Comparison of ENCODE assay signal across 10 cellular contexts in genomic region chrX:149525903-149526302, GRCh38. TPM values are rescaled to one million over a fixed set of nuclear protein-coding genes. Genes with fewer than 3 reads are reported as not detected.
DNase-seq lines count a peak whose midpoint lies in the region; ATAC-seq, FAIRE-seq and TF ChIP-seq lines count a peak whose summit lies in the region.
"Not testable (repeated sequence)": the region's sequence is repeated elsewhere in the genome, so short reads cannot be mapped to it uniquely, and the experiment has no call there.
"Had no signal": no experiment of that assay in that cellular context is flagged by ENCODE, and none has a peak within 500 bp of the region (broad histone marks: within the 10 kb centered on the region; RNA-seq: fewer than 3 reads in every experiment).

No MANE protein-coding gene starts in this region.

- peak overlapping the region; percentile 87 for H3K27ac Mint-ChIP-seq in T-helper 2 cell treated with Interferon-gamma antibody and Interleukin-4, amounts not matched to agents 5 μg/mL and 100 μg/mL, for 36 hours

- not testable (repeated sequence) for TF ChIP-seq POLR2A in GM12891 (IDR thresholded peaks at IDR 0.05; ENCODE audit: low read depth, low read length); HepG2 (IDR thresholded peaks at IDR 0.05; ENCODE audit: insufficient read depth in 1 of 2, low read depth in 2 of 2, low read length in 2 of 2)

- peak; percentile 96 for FAIRE-seq in GM12891 (lab: Jason Lieb, UNC)
- FAIRE-seq in HepG2 (lab: Jason Lieb, UNC): not testable (repeated sequence)

- H3K27ac ChIP-seq in angular gyrus (ENCODE audit: low read depth, low read length): peak overlapping the region; percentile 66
- not testable (repeated sequence) for H3K27ac ChIP-seq in HepG2 (ENCODE audit: extremely low read length, insufficient read depth, low read length)
- peak overlapping the region; percentile 46 for H3K27ac ChIP-seq in stomach smooth muscle (ENCODE audit: low read length)

- H3K4me1 ChIP-seq in HepG2 (ENCODE audit: insufficient read depth, low read length); stomach smooth muscle (ENCODE audit: control insufficient read depth, insufficient read depth, low read length): not testable (repeated sequence)

- not testable (repeated sequence) for H3K9me3 Mint-ChIP-seq in T-helper 2 cell treated with Interferon-gamma antibody and Interleukin-4, amounts not matched to agents 5 μg/mL and 100 μg/mL, for 36 hours

- intact Hi-C loops in HepG2 (cut with micrococcal nuclease; ENCODE audit: unreplicated experiment): not testable (repeated sequence)

- H2AFZ ChIP-seq in HepG2 (ENCODE audit: low read length): not testable (repeated sequence)

- not testable (repeated sequence) for H3K36me3 ChIP-seq in HepG2 (replicated peaks in 1 of 2; ENCODE audit: control insufficient read depth in 1 of 2, insufficient read depth in 2 of 2, low read length in 2 of 2); stomach smooth muscle (ENCODE audit: control insufficient read depth in 2 of 2, insufficient read depth in 2 of 2, low read length in 2 of 2)

- H4K20me1 ChIP-seq in HepG2 (ENCODE audit: insufficient read depth, low read length): not testable (repeated sequence)

- TF ChIP-seq RAD21 in HepG2 (CRISPR knock-in tag; IDR thresholded peaks at IDR 0.05): not testable (repeated sequence)

- not testable (repeated sequence) for H3K27me3 Mint-ChIP-seq in T-helper 2 cell treated with Interferon-gamma antibody and Interleukin-4, amounts not matched to agents 5 μg/mL and 100 μg/mL, for 36 hours (ENCODE audit: low read depth)

- TF ChIP-seq CTCF in HepG2 (CRISPR knock-in tag; IDR thresholded peaks at IDR 0.05): not testable (repeated sequence)

- H3K36me3 Mint-ChIP-seq in T-helper 2 cell treated with Interferon-gamma antibody and Interleukin-4, amounts not matched to agents 5 μg/mL and 100 μg/mL, for 36 hours (ENCODE audit: low read depth): peaks cover 12% of the 10 kb centered on the region

- H3K4me3 ChIP-seq in HepG2 (replicated peaks in 1 of 3; ENCODE audit: insufficient read depth in 1 of 3, low read depth in 2 of 3, low read length in 3 of 3); stomach smooth muscle (ENCODE audit: low read length in 2 of 2): not testable (repeated sequence)

- not testable (repeated sequence) for TF ChIP-seq EP300 in HepG2 (IDR thresholded peaks at IDR 0.05; ENCODE audit: low read depth in 2 of 2, low read length in 2 of 2); HepG2 (CRISPR knock-in tag; IDR thresholded peaks at IDR 0.05; ENCODE audit: borderline replicate concordance)

- not testable (repeated sequence) for H3K9me3 ChIP-seq in HepG2 (ENCODE audit: low read length); stomach smooth muscle (ENCODE audit: control insufficient read depth in 2 of 2, low read length in 2 of 2)

- not testable (repeated sequence) for H3K79me2 ChIP-seq in HepG2 (ENCODE audit: insufficient read depth, low read length)

- not testable (repeated sequence) for H3K9ac ChIP-seq in HepG2 (ENCODE audit: insufficient read depth, low read depth, low read length); stomach smooth muscle (ENCODE audit: low read length in 2 of 2)

- peak; percentile 51 for ATAC-seq in GM21390 (IDR thresholded peaks at IDR 0.05; ENCODE audit: unreplicated experiment)
- ATAC-seq in HG02970 (IDR thresholded peaks at IDR 0.05; ENCODE audit: low FRiP score, unreplicated experiment): peak; percentile 42
- ATAC-seq in HepG2: peak; percentile 25

- peak overlapping the region; percentile 50 for H3K4me3 Mint-ChIP-seq in T-helper 2 cell treated with Interferon-gamma antibody and Interleukin-4, amounts not matched to agents 5 μg/mL and 100 μg/mL, for 36 hours

- BruUV-seq in HepG2 (replicated peaks; lab: Mats Ljungman, UMichigan): not testable (repeated sequence)

- POLR2A ChIA-PET in HepG2 (lab: Yijun Ruan, JAX): interaction anchor here (1.8 kb wide), 1 partner anchor 15 kb away, joined by 3 read pairs; the partner anchor contains the start of gene EOLA1

- in situ Hi-C loops in HepG2 (cut with HindIII; ENCODE audit: extremely low pct_ligation_motif_present, low pct_unique_long_range_greater_than_20kb): not testable (repeated sequence)

- CTCF ChIA-PET in HepG2 (lab: Yijun Ruan, JAX; ENCODE audit: low intra/inter-chr PET ratio, low total read pairs): not testable (repeated sequence)

- H3K4me2 ChIP-seq in HepG2 (ENCODE audit: low read depth, low read length): not testable (repeated sequence)

- WGBS in HepG2 (ENCODE audit: low lambda C conversion rate): no CpG with 5 or more reads among the region's 5 CpGs

- not testable (repeated sequence) for H3K27me3 ChIP-seq in HepG2 (ENCODE audit: control insufficient read depth in 1 of 2, insufficient read depth in 2 of 2, low read length in 2 of 2); stomach smooth muscle (ENCODE audit: control insufficient read depth in 1 of 2, insufficient read depth in 2 of 2, low read length in 2 of 2)

- peaks cover 22% of the 10 kb centered on the region for H3K4me1 Mint-ChIP-seq in T-helper 2 cell treated with Interferon-gamma antibody and Interleukin-4, amounts not matched to agents 5 μg/mL and 100 μg/mL, for 36 hours (ENCODE audit: low read depth)

- DNase-seq in GM12891 (ENCODE audit: insufficient read length, low spot score); HepG2 (ENCODE audit: low spot score): not testable (repeated sequence)
- peak; percentile 22 for DNase-seq in HT-29 (ENCODE audit: low spot score)
- peak; percentile 10 for DNase-seq in T-helper 2 cell treated with Interferon-gamma antibody and Interleukin-4, amounts not matched to agents 5 μg/mL and 100 μg/mL, for 36 hours (ENCODE audit: low spot score)

RNA-seq across cellular contexts. Expression of gene EOLA1, which starts 14.9 kb away (rescaled TPM):
- 24.4 TPM for polyA plus RNA-seq in GM12891 (2012; ENCODE audit: low read depth, missing spikeins)
- total RNA-seq in HT-29 (2014; rRNA removed; shearing (Covaris generic)): 24.7 and 28.1 TPM in 2 replicates
- total RNA-seq in HepG2 (2016; rRNA removed; fragmentation: Illumina TruSeq; extraction: Trizol): 8.9 and 9.6 TPM in 2 replicates
- total RNA-seq in HepG2 (2016; cell fraction: cytosol; rRNA removed; fragmentation: Illumina TruSeq; extraction: Trizol; ENCODE audit: low read depth): 3.6 and 5.2 TPM in 2 replicates
- total RNA-seq in HepG2 (2016; cell fraction: insoluble cytoplasmic fraction; rRNA removed; fragmentation: Illumina TruSeq; extraction: Trizol): 8.9 and 10.7 TPM in 2 replicates
- total RNA-seq in HepG2 (2016; cell fraction: membrane; rRNA removed; fragmentation: Illumina TruSeq; extraction: Trizol): 5.9 and 7.1 TPM in 2 replicates
- total RNA-seq in HepG2 (2016; cell fraction: nucleus; rRNA removed; fragmentation: Illumina TruSeq; extraction: Trizol): 4.8 and 7.2 TPM in 2 replicates
- 6.5 and 7.8 TPM in 2 replicates for polyA plus RNA-seq in HepG2 (2011; rRNA removed)
- 6.9 and 7.2 TPM in 2 replicates for polyA plus RNA-seq in HepG2 (2011; cell fraction: cytosol; rRNA removed)
- polyA plus RNA-seq in HepG2 (2011; cell fraction: nucleus; rRNA removed): 8.6 and 9.2 TPM in 2 replicates
- 7.2 and 9.2 TPM in 2 replicates for polyA plus RNA-seq in HepG2 (2012)
- 3.2 and 3.3 TPM in 2 replicates for polyA plus RNA-seq in HepG2 (2016; cell fraction: cytosol; fragmentation: Illumina TruSeq; extraction: Trizol; ENCODE audit: low read depth)
- polyA plus RNA-seq in HepG2 (2016; cell fraction: insoluble cytoplasmic fraction; fragmentation: Illumina TruSeq; extraction: Trizol; ENCODE audit: low read depth): 10.4 and 11.2 TPM in 2 replicates
- 4.5 and 5.7 TPM in 2 replicates for polyA plus RNA-seq in HepG2 (2016; cell fraction: membrane; fragmentation: Illumina TruSeq; extraction: Trizol; ENCODE audit: low read depth)
- polyA plus RNA-seq in HepG2 (2016; cell fraction: nucleus; fragmentation: Illumina TruSeq; extraction: Trizol; ENCODE audit: insufficient read depth, low read depth): 9.0 and 9.1 TPM in 2 replicates
- polyA minus RNA-seq in HepG2 (2011; rRNA and poly(A)+ RNA removed; ENCODE audit: low replicate concordance): 8.5 and 13.4 TPM in 2 replicates
- polyA minus RNA-seq in HepG2 (2011; cell fraction: cytosol; rRNA and poly(A)+ RNA removed): 3.7 and 4.0 TPM in 2 replicates
- polyA minus RNA-seq in HepG2 (2011; cell fraction: nucleus; rRNA and poly(A)+ RNA removed): 6.4 and 8.7 TPM in 2 replicates

RNA-seq across cellular contexts. Expression of gene IDS, which starts 20.8 kb away (rescaled TPM):
- 28.3 TPM for polyA plus RNA-seq in GM12891 (2012; ENCODE audit: low read depth, missing spikeins)
- 51.1 and 53.2 TPM in 2 replicates for total RNA-seq in HT-29 (2014; rRNA removed; shearing (Covaris generic))
- 2.2 and 3.4 TPM in 2 replicates for total RNA-seq in HepG2 (2016; rRNA removed; fragmentation: Illumina TruSeq; extraction: Trizol)
- total RNA-seq in HepG2 (2016; cell fraction: cytosol; rRNA removed; fragmentation: Illumina TruSeq; extraction: Trizol; ENCODE audit: low read depth): 5.6 and 5.8 TPM in 2 replicates
- 2.3 and 2.7 TPM in 2 replicates for total RNA-seq in HepG2 (2016; cell fraction: insoluble cytoplasmic fraction; rRNA removed; fragmentation: Illumina TruSeq; extraction: Trizol)
- 9.5 and 10.0 TPM in 2 replicates for total RNA-seq in HepG2 (2016; cell fraction: membrane; rRNA removed; fragmentation: Illumina TruSeq; extraction: Trizol)
- total RNA-seq in HepG2 (2016; cell fraction: nucleus; rRNA removed; fragmentation: Illumina TruSeq; extraction: Trizol): 2.6 TPM in 2 replicates
- 11.9 and 13.6 TPM in 2 replicates for polyA plus RNA-seq in HepG2 (2011; rRNA removed)
- polyA plus RNA-seq in HepG2 (2011; cell fraction: cytosol; rRNA removed): 8.0 and 12.1 TPM in 2 replicates
- 8.6 and 12.4 TPM in 2 replicates for polyA plus RNA-seq in HepG2 (2011; cell fraction: nucleus; rRNA removed)
- 6.3 and 8.7 TPM in 2 replicates for polyA plus RNA-seq in HepG2 (2012)
- polyA plus RNA-seq in HepG2 (2016; cell fraction: cytosol; fragmentation: Illumina TruSeq; extraction: Trizol; ENCODE audit: low read depth): 9.2 and 10.7 TPM in 2 replicates
- 3.4 and 3.8 TPM in 2 replicates for polyA plus RNA-seq in HepG2 (2016; cell fraction: insoluble cytoplasmic fraction; fragmentation: Illumina TruSeq; extraction: Trizol; ENCODE audit: low read depth)
- 11.7 and 11.9 TPM in 2 replicates for polyA plus RNA-seq in HepG2 (2016; cell fraction: membrane; fragmentation: Illumina TruSeq; extraction: Trizol; ENCODE audit: low read depth)
- 2.3 and 2.6 TPM in 2 replicates for polyA plus RNA-seq in HepG2 (2016; cell fraction: nucleus; fragmentation: Illumina TruSeq; extraction: Trizol; ENCODE audit: insufficient read depth, low read depth)
- 14.2 and 23.0 TPM in 2 replicates for polyA minus RNA-seq in HepG2 (2011; rRNA and poly(A)+ RNA removed; ENCODE audit: low replicate concordance)
- polyA minus RNA-seq in HepG2 (2011; cell fraction: cytosol; rRNA and poly(A)+ RNA removed): 6.9 and 10.3 TPM in 2 replicates
- polyA minus RNA-seq in HepG2 (2011; cell fraction: nucleus; rRNA and poly(A)+ RNA removed): 6.2 and 9.2 TPM in 2 replicates

RNA-seq across cellular contexts. Expression of gene HSFX3, which starts 23.8 kb away (rescaled TPM):
- polyA plus RNA-seq in GM12891 (2012; ENCODE audit: low read depth, missing spikeins): not detected
- total RNA-seq in HT-29 (2014; rRNA removed; shearing (Covaris generic)): not detected in 2 replicates
- not detected in 2 replicates for total RNA-seq in HepG2 (2016; rRNA removed; fragmentation: Illumina TruSeq; extraction: Trizol)
- total RNA-seq in HepG2 (2016; cell fraction: cytosol; rRNA removed; fragmentation: Illumina TruSeq; extraction: Trizol; ENCODE audit: low read depth): not detected in 2 replicates
- total RNA-seq in HepG2 (2016; cell fraction: insoluble cytoplasmic fraction; rRNA removed; fragmentation: Illumina TruSeq; extraction: Trizol): not detected in 2 replicates
- total RNA-seq in HepG2 (2016; cell fraction: membrane; rRNA removed; fragmentation: Illumina TruSeq; extraction: Trizol): not detected in 2 replicates
- total RNA-seq in HepG2 (2016; cell fraction: nucleus; rRNA removed; fragmentation: Illumina TruSeq; extraction: Trizol): not detected in 2 replicates
- not detected in 2 replicates for polyA plus RNA-seq in HepG2 (2011; rRNA removed)
- not detected in 2 replicates for polyA plus RNA-seq in HepG2 (2011; cell fraction: cytosol; rRNA removed)
- polyA plus RNA-seq in HepG2 (2011; cell fraction: nucleus; rRNA removed): not detected in 2 replicates
- polyA plus RNA-seq in HepG2 (2012): not detected in 2 replicates
- polyA plus RNA-seq in HepG2 (2016; cell fraction: cytosol; fragmentation: Illumina TruSeq; extraction: Trizol; ENCODE audit: low read depth): not detected in 2 replicates
- not detected in 2 replicates for polyA plus RNA-seq in HepG2 (2016; cell fraction: insoluble cytoplasmic fraction; fragmentation: Illumina TruSeq; extraction: Trizol; ENCODE audit: low read depth)
- not detected in 2 replicates for polyA plus RNA-seq in HepG2 (2016; cell fraction: membrane; fragmentation: Illumina TruSeq; extraction: Trizol; ENCODE audit: low read depth)
- not detected in 2 replicates for polyA plus RNA-seq in HepG2 (2016; cell fraction: nucleus; fragmentation: Illumina TruSeq; extraction: Trizol; ENCODE audit: insufficient read depth, low read depth)
- polyA minus RNA-seq in HepG2 (2011; rRNA and poly(A)+ RNA removed; ENCODE audit: low replicate concordance): not detected in 2 replicates
- not detected in 2 replicates for polyA minus RNA-seq in HepG2 (2011; cell fraction: cytosol; rRNA and poly(A)+ RNA removed)
- polyA minus RNA-seq in HepG2 (2011; cell fraction: nucleus; rRNA and poly(A)+ RNA removed): not detected in 2 replicates
- total RNA-seq: activated CD8-positive, alpha-beta memory T cell treated with anti-CD3 and anti-CD28 coated beads for 36 hours; esophagus muscularis mucosa had no signal
